In the genomic region with DNA sequence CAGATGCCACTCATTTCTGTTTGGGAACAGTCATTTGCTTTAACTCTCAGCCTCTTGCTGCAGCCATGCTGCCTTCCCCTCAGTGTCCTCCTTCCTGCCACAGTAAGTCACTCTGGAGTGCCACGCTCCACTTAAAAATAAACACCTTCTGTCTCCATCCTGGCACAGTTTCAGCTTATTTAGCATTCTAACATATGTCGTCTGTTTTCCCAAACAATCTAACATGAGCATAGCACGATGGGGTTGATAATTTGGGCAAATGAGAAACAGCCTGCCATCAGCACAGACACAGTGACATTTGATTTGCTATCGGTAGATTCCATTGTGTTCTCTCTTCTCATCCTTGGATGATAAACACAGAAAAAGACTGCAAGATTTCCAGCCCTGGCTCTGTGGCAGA, we compare ENCODE assay signal across 23 cellular contexts.
DNase-seq lines count a peak whose midpoint lies in the region; ATAC-seq and TF ChIP-seq lines count a peak whose summit lies in the region.
"Had no signal": no experiment of that assay in that cellular context is flagged by ENCODE, and none has a peak within 500 bp of the region (broad histone marks: within the 10 kb centered on the region; RNA-seq: fewer than 3 reads in every experiment).

No MANE protein-coding gene starts in this region.

- ATAC-seq in WTC11 = no peak
- no peak for ATAC-seq in left lobe of liver
- no peak for ATAC-seq in GM23338
- ATAC-seq: PC-3, Right ventricle myocardium inferior, SK-N-SH treated with all-trans-retinoic acid at 6 μM for 48 hours, T-helper 17 cell had no signal

- no peak overlapping the region for H3K27ac ChIP-seq in GM23338 (ENCODE audit: low read depth)
- H3K27ac ChIP-seq: BLaER1 treated with 17β-estradiol and CSF1 and Interleukin-3, amounts not matched to agents 10 nM and 100 nM; GM23248; HL-60; KMS-11; SJCRH30 had no signal

- no peak overlapping the region for H3K4me2 ChIP-seq in GM23338
- H3K4me2 ChIP-seq: BLaER1 treated with 17β-estradiol and CSF1 and Interleukin-3, amounts not matched to agents 10 nM and 100 nM; KMS-11 had no signal

- POLR2A ChIA-PET in WTC11 (lab: Charles Lee) = no interaction called here

- peaks cover 4% of the 10 kb centered on the region; the same call in 1 of the 2 replicates for H3K9me3 Mint-ChIP-seq in WTC11
- H3K9me3 Mint-ChIP-seq in GM23338 = no peaks in the 10 kb centered on the region; the same call in 2 of the 3 replicates
- H3K9me3 Mint-ChIP-seq: CD4-positive, alpha-beta T cell had no signal

- in situ Hi-C loops in G401 (cut with HindIII; ENCODE audit: low sequenced_read_pairs) = no loop called here

- H3F3A ChIP-seq in GM23338 (replicated peaks; ENCODE audit: low read depth) = no peaks in the 10 kb centered on the region

- H4K20me1 ChIP-seq in GM23338 (replicated peaks; ENCODE audit: insufficient read depth) = no peaks in the 10 kb centered on the region
- H4K20me1 ChIP-seq: BLaER1 treated with 17β-estradiol and CSF1 and Interleukin-3, amounts not matched to agents 10 nM and 100 nM had no signal

- CTCF ChIA-PET in WTC11 (lab: Charles Lee) = interaction anchor here (0.6 to 1.0 kb wide), 2 partner anchors 82 to 435 kb away, joined by 3 to 4 read pairs; no protein-coding TSS in a partner anchor

- H2AFZ ChIP-seq in GM23338 = no peak overlapping the region
- H2AFZ ChIP-seq: GM23248 had no signal

- H3K36me3 ChIP-seq in GM23338 (ENCODE audit: insufficient read depth) = no peaks in the 10 kb centered on the region
- H3K36me3 ChIP-seq: BLaER1 treated with 17β-estradiol and CSF1 and Interleukin-3, amounts not matched to agents 10 nM and 100 nM; SJCRH30 had no signal

- no peaks in the 10 kb centered on the region for H3K9me2 ChIP-seq in GM23338 (ENCODE audit: insufficient read depth)

- H3K4me1 Mint-ChIP-seq in WTC11 = peaks cover 74% of the 10 kb centered on the region
- H3K4me1 Mint-ChIP-seq in GM23338 = peaks cover 51% of the 10 kb centered on the region
- H3K4me1 Mint-ChIP-seq: IgD-negative memory B cell, T-helper 17 cell had no signal

- 0 out of 2 replicates have a peak, but pooled peaks cover 3% of the 10 kb centered on the region for H3K36me3 Mint-ChIP-seq in WTC11
- H3K36me3 Mint-ChIP-seq in GM23338 (ENCODE audit: low read depth) = peaks cover 4% of the 10 kb centered on the region; the same call in 1 of the 3 replicates

- H3K79me2 ChIP-seq in GM23338 (replicated peaks; ENCODE audit: insufficient read depth) = no peaks in the 10 kb centered on the region

- TF ChIP-seq CTCF in WTC11 (IDR thresholded peaks at IDR 0.05) (no peak), GM23338 (conservative IDR thresholded peaks at IDR 0.05; ENCODE audit: low read depth in 2 of 2) (no peak)

- H3K27me3 Mint-ChIP-seq in WTC11 (ENCODE audit: low read depth) (no peaks in the 10 kb centered on the region), GM23338 (ENCODE audit: insufficient read depth, low read depth, poor library complexity) (peaks cover 9% of the 10 kb centered on the region)
- H3K27me3 Mint-ChIP-seq: CD4-positive, alpha-beta T cell; IgD-negative memory B cell; T-helper 17 cell had no signal

- DNase-seq in Ammon's horn (ENCODE audit: low spot score) (peak; percentile 16), G401 (ENCODE audit: low spot score) (peak; percentile 67), WTC11 (ENCODE audit: low spot score) (no peak), inferior parietal cortex (ENCODE audit: extremely low spot score) (peak; percentile 19), left lobe of liver (ENCODE audit: low spot score) (no peak), medulla oblongata (ENCODE audit: extremely low spot score) (no peak), DMS79 treated with DMSO at 0.1 percent for 48 hours (lab: John Stamatoyannopoulos, UW) (no peak), GM23338 (ENCODE audit: low spot score) (no peak)
- DNase-seq: CD4-positive, alpha-beta T cell; GM23248; MM.1S; NCI-H2081 treated with DMSO at 0.1 percent for 48 hours; NCI-H510A; NCI-H69; PC-3; SJCRH30; T-helper 17 cell had no signal

- no peaks in the 10 kb centered on the region for H3K27me3 ChIP-seq in GM23338 (ENCODE audit: insufficient read depth)
- H3K27me3 ChIP-seq: BLaER1 treated with 17β-estradiol and CSF1 and Interleukin-3, amounts not matched to agents 10 nM and 100 nM had no signal

- H3K4me3 ChIP-seq in GM23338 = no peak overlapping the region
- H3K4me3 ChIP-seq: BLaER1 treated with 17β-estradiol and CSF1 and Interleukin-3, amounts not matched to agents 10 nM and 100 nM; GM23248; SJCRH30 had no signal

- H3K27ac Mint-ChIP-seq in WTC11 (peak overlapping the region; percentile 5; the same call in 1 of the 2 replicates), GM23338 (no peak overlapping the region)
- H3K27ac Mint-ChIP-seq: CD4-positive, alpha-beta T cell; IgD-negative memory B cell; T-helper 17 cell had no signal

- H3K4me3 Mint-ChIP-seq in WTC11 = no peak overlapping the region
- H3K4me3 Mint-ChIP-seq in GM23338 = no peak overlapping the region
- H3K4me3 Mint-ChIP-seq: CD4-positive, alpha-beta T cell; IgD-negative memory B cell; T-helper 17 cell had no signal

- peaks cover 24% of the 10 kb centered on the region for H3K4me1 ChIP-seq in GM23338 (ENCODE audit: insufficient read depth)
- H3K4me1 ChIP-seq: SJCRH30 had no signal

TF ChIP-seq in WTC11, 78 proteins besides CTCF, POLR2A, EP300 and RAD21 (continues in another document):
- TF ChIP-seq, protein P1, sequence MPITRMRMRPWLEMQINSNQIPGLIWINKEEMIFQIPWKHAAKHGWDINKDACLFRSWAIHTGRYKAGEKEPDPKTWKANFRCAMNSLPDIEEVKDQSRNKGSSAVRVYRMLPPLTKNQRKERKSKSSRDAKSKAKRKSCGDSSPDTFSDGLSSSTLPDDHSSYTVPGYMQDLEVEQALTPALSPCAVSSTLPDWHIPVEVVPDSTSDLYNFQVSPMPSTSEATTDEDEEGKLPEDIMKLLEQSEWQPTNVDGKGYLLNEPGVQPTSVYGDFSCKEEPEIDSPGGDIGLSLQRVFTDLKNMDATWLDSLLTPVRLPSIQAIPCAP (CRISPR knock-in tag; IDR thresholded peaks at IDR 0.05) = no peak

TF ChIP-seq in GM23338, 12 proteins besides CTCF, POLR2A, EP300 and RAD21 (continues in another document):
- TF ChIP-seq POLR2AphosphoS5 (IDR thresholded peaks at IDR 0.05; ENCODE audit: low read depth) (no peak), ZNF331 (CRISPR knock-in tag; IDR thresholded peaks at IDR 0.05; ENCODE audit: low read depth) (no peak), EZH2 (IDR thresholded peaks at IDR 0.05; ENCODE audit: low read depth, unreplicated experiment) (no peak), NANOG (IDR thresholded peaks at IDR 0.05; ENCODE audit: borderline replicate concordance) (no peak), CREB1 (CRISPR knock-in tag; IDR thresholded peaks at IDR 0.05; ENCODE audit: low read depth) (no peak)
- TF ChIP-seq, protein P2, sequence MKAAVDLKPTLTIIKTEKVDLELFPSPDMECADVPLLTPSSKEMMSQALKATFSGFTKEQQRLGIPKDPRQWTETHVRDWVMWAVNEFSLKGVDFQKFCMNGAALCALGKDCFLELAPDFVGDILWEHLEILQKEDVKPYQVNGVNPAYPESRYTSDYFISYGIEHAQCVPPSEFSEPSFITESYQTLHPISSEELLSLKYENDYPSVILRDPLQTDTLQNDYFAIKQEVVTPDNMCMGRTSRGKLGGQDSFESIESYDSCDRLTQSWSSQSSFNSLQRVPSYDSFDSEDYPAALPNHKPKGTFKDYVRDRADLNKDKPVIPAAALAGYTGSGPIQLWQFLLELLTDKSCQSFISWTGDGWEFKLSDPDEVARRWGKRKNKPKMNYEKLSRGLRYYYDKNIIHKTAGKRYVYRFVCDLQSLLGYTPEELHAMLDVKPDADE (IDR thresholded peaks at IDR 0.05) = no peak

Comparison
In these comparisons a context has a peak if more than half of its experiments do, and no peak if none do; other contexts are left out.
1. DNase-seq: peak in Ammon's horn (single experiment), G401 (single experiment) and inferior parietal cortex (single experiment); none in WTC11 (single experiment), left lobe of liver (single experiment), medulla oblongata (single experiment), DMS79 treated with DMSO at 0.1 percent for 48 hours (single experiment) and GM23338 (single experiment).